In the genomic region with DNA sequence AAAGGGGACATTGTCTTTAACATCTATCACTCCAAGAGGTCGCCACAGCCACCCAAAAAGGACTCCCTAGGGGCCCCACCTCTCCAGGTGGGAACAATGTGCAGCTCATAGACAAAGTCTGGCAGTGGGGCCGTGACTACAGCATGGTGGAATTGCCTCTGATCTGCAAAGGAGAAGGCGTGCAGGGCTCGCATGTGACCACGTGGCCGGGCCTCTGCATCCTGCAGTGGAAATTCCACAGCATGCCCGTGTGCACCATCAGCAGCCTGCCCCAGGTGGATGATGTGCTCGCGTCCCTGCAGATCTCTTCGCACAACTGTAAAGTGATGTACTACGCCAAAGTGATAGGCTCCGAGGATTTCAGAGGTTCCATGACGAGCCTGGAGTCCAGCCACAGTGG, we compare ENCODE assay signal across 32 cellular contexts. TPM values are rescaled to one million over a fixed set of nuclear protein-coding genes. Genes with fewer than 3 reads are reported as not detected.
DNase-seq lines count a peak whose midpoint lies in the region; FAIRE-seq and TF ChIP-seq lines count a peak whose summit lies in the region.
"Had no signal": no experiment of that assay in that cellular context is flagged by ENCODE, and none has a peak within 500 bp of the region (broad histone marks: within the 10 kb centered on the region; RNA-seq: fewer than 3 reads in every experiment).

No MANE protein-coding gene starts in this region.

- no peak overlapping the region for H2AFZ ChIP-seq in endothelial cell of umbilical vein (ENCODE audit: low read depth, low read length)

- TF ChIP-seq CTCF in endothelial cell of umbilical vein (IDR thresholded peaks at IDR 0.05; ENCODE audit: extremely low read depth in 1 of 2, insufficient read depth in 1 of 2, low read depth in 1 of 2, low read length in 2 of 2) = no peak
- TF ChIP-seq CTCF in kidney (IDR thresholded peaks at IDR 0.05; ENCODE audit: borderline replicate concordance, extremely low read depth, insufficient read depth) = no peak

- H3K9ac ChIP-seq in endothelial cell of umbilical vein (replicated peaks; ENCODE audit: extremely low read depth, insufficient read depth, low read length) = no peak overlapping the region
- H3K9ac ChIP-seq in kidney (ENCODE audit: low read length in 2 of 2) = no peak overlapping the region
- H3K9ac ChIP-seq: BLaER1; BLaER1 treated with 17β-estradiol and CSF1 and Interleukin-3, amounts not matched to agents 10 nM and 100 nM had no signal

- H3K4me3 ChIP-seq in endothelial cell of umbilical vein (replicated peaks in 1 of 3; ENCODE audit: insufficient read depth in 1 of 3, low read depth in 1 of 3, low read length in 3 of 3) (no peak overlapping the region), kidney (ENCODE audit: low read length in 2 of 2) (no peak overlapping the region)
- H3K4me3 ChIP-seq: A549; BLaER1; BLaER1 treated with 17β-estradiol and CSF1 and Interleukin-3, amounts not matched to agents 10 nM and 100 nM had no signal

- no peak for TF ChIP-seq POLR2A in endothelial cell of umbilical vein (IDR thresholded peaks at IDR 0.05; ENCODE audit: low read depth, low read length)

- no peaks in the 10 kb centered on the region for H3K9me3 ChIP-seq in endothelial cell of umbilical vein (replicated peaks; ENCODE audit: control insufficient read depth, insufficient read depth, low read length)
- H3K9me3 ChIP-seq in kidney (ENCODE audit: control insufficient read depth in 1 of 2, low read length in 2 of 2) = no peaks in the 10 kb centered on the region
- H3K9me3 ChIP-seq: A549; BE2C; BLaER1; BLaER1 treated with 17β-estradiol and CSF1 and Interleukin-3, amounts not matched to agents 10 nM and 100 nM; Caco-2 had no signal

- BruUV-seq in endothelial cell of umbilical vein (replicated peaks; lab: Mats Ljungman, UMichigan) = no TSS peak

- intact Hi-C loops in endothelial cell of umbilical vein (cut with micrococcal nuclease) = no loop called here
- intact Hi-C loops in kidney (cut with DNase I) = no loop called here

- no peak for FAIRE-seq in endothelial cell of umbilical vein (lab: Jason Lieb, UNC)
- no peak for FAIRE-seq in kidney (lab: Jason Lieb, UNC)
- FAIRE-seq: A204.1, A549, D721Med had no signal

- POLR2A ChIA-PET in endothelial cell of umbilical vein (lab: Charles Lee) = interaction anchor here (1.5 kb wide), 1 partner anchor 43 kb away, joined by 4 read pairs; a partner anchor contains a TSS

- peak overlapping the region; percentile 88 for H3K27ac ChIP-seq in endothelial cell of umbilical vein (ENCODE audit: insufficient read depth, low read depth, low read length)
- no peak overlapping the region for H3K27ac ChIP-seq in kidney (ENCODE audit: low read depth in 2 of 2, low read length in 2 of 2)
- H3K27ac ChIP-seq: 22Rv1; A549; BLaER1; BLaER1 treated with 17β-estradiol and CSF1 and Interleukin-3, amounts not matched to agents 10 nM and 100 nM; C4-2B had no signal

- H3K36me3 ChIP-seq in endothelial cell of umbilical vein (ENCODE audit: control insufficient read depth in 2 of 2, extremely low read depth in 1 of 2, insufficient read depth in 2 of 2, low read length in 2 of 2) = peaks cover 0 to 10% of the 10 kb centered on the region in 2 experiments
- peaks cover 27 to 50% of the 10 kb centered on the region in 2 donors for H3K36me3 ChIP-seq in kidney (ENCODE audit: control insufficient read depth in 1 of 2, insufficient read depth in 2 of 2, low read length in 2 of 2)

- peaks cover 15% of the 10 kb centered on the region for H3K4me1 ChIP-seq in endothelial cell of umbilical vein (ENCODE audit: control insufficient read depth, extremely low read depth, insufficient read depth, low read length)
- no peaks in the 10 kb centered on the region for H3K4me1 ChIP-seq in kidney (ENCODE audit: control insufficient read depth in 1 of 2, insufficient read depth in 1 of 2, low read depth in 1 of 2, low read length in 2 of 2)
- H3K4me1 ChIP-seq: A549, BLaER1, Caco-2 had no signal

- H3K9me1 ChIP-seq in endothelial cell of umbilical vein (replicated peaks; ENCODE audit: control insufficient read depth, extremely low read depth, insufficient read depth, low read length) = no peaks in the 10 kb centered on the region

- dilution Hi-C loops in endothelial cell of umbilical vein (cut with MboI; ENCODE audit: extremely low pct_ligation_motif_present, low sequenced_read_pairs) = no loop called here

- no peaks in the 10 kb centered on the region for H3K79me2 ChIP-seq in endothelial cell of umbilical vein (ENCODE audit: control insufficient read depth, insufficient read depth, low read length)

- H4K20me1 ChIP-seq in endothelial cell of umbilical vein (replicated peaks; ENCODE audit: control insufficient read depth, extremely low read depth, insufficient read depth, low read length) = no peaks in the 10 kb centered on the region
- H4K20me1 ChIP-seq: BLaER1 had no signal

- H3K4me2 ChIP-seq in endothelial cell of umbilical vein (ENCODE audit: insufficient read depth, low read length) = peak overlapping the region; percentile 23
- H3K4me2 ChIP-seq: A549; BLaER1; BLaER1 treated with 17β-estradiol and CSF1 and Interleukin-3, amounts not matched to agents 10 nM and 100 nM had no signal

- H3K27me3 ChIP-seq in endothelial cell of umbilical vein (ENCODE audit: control insufficient read depth in 2 of 2, insufficient read depth in 2 of 2, low read length in 2 of 2) = no peaks in the 10 kb centered on the region
- H3K27me3 ChIP-seq: BE2C; BLaER1; BLaER1 treated with 17β-estradiol and CSF1 and Interleukin-3, amounts not matched to agents 10 nM and 100 nM had no signal

- CTCF ChIA-PET in endothelial cell of umbilical vein (lab: Charles Lee) = interaction anchor here (1.4 to 2.1 kb wide), 4 partner anchors 10 to 46 kb away, joined by 3 to 11 read pairs (median 8); no protein-coding TSS in a partner anchor

- DNase-seq in endothelial cell of umbilical vein (ENCODE audit: low read depth, low spot score) (no peak), kidney (peak; percentile 52)
- no peak for DNase-seq in activated naive CD4-positive, alpha-beta T cell (lab: John Stamatoyannopoulos, UW)
- no peak for DNase-seq in stimulated activated CD4-positive, alpha-beta T cell treated with anti-CD3 and anti-CD28 coated beads, Interleukin-4, amount 100 ng/mL, for 1 hour
- DNase-seq: 8988T; ACHN; AML-193; BE2C; C1 segment of cervical spinal cord; Caco-2; Calu3; CD4-positive, alpha-beta T cell; CD4-positive, CD25-positive, alpha-beta regulatory T cell; CD8-positive, alpha-beta memory T cell; CD8-positive, alpha-beta T cell; COR-L47; DMS 273 treated with DMSO at 0.1 percent for 48 hours; DMS153; DMS53; DMS79; DMS79 treated with DMSO at 0.1 percent for 48 hours; DND-41; EL had no signal

TF ChIP-seq in endothelial cell of umbilical vein, 7 proteins besides CTCF, POLR2A, EP300 and RAD21:
- TF ChIP-seq POLR2AphosphoS5 (IDR thresholded peaks at IDR 0.05; ENCODE audit: insufficient read depth, low read depth, low read length) (no peak), JUN (IDR thresholded peaks at IDR 0.05; ENCODE audit: borderline replicate concordance, insufficient read depth, insufficient read length, low read depth) (no peak), GATA2 (IDR thresholded peaks at IDR 0.05; ENCODE audit: insufficient read depth, insufficient read length, low read depth, low read length) (no peak), MYC (IDR thresholded peaks at IDR 0.05; ENCODE audit: low read depth, low read length) (no peak), FOS (IDR thresholded peaks at IDR 0.05; ENCODE audit: borderline replicate concordance, insufficient read depth, low read length) (no peak), EZH2 (IDR thresholded peaks at IDR 0.05; ENCODE audit: borderline replicate concordance, low read depth, low read length, severe bottlenecking) (no peak)
- TF ChIP-seq, protein P1, sequence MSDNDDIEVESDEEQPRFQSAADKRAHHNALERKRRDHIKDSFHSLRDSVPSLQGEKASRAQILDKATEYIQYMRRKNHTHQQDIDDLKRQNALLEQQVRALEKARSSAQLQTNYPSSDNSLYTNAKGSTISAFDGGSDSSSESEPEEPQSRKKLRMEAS (IDR thresholded peaks at IDR 0.05; ENCODE audit: insufficient read depth, insufficient read length) = no peak
TF ChIP-seq in endothelial cell of umbilical vein: peak in this region for 0.

RNA-seq across cellular contexts. Expression of a gene that starts 18.5 kb away (rescaled TPM):
- total RNA-seq in endothelial cell of umbilical vein = 32.3 and 34.7 TPM in 2 replicates
- 23.0 and 28.0 TPM in 2 replicates for polyA plus RNA-seq in endothelial cell of umbilical vein
- polyA plus RNA-seq in endothelial cell of umbilical vein (2011; cell fraction: cytosol; rRNA removed) = 32.3 and 34.3 TPM in 2 replicates
- 30.4 and 31.7 TPM in 2 replicates for polyA plus RNA-seq in endothelial cell of umbilical vein (2011; cell fraction: nucleus; rRNA removed)
- polyA plus RNA-seq in endothelial cell of umbilical vein (2012) = 27.8 and 34.4 TPM in 2 replicates
- 17.7 and 22.7 TPM in 2 replicates for polyA minus RNA-seq in endothelial cell of umbilical vein
- 2.2 TPM for polyA minus RNA-seq in endothelial cell of umbilical vein (2011; cell fraction: cytosol; rRNA and poly(A)+ RNA removed)
- 11.3 and 14.6 TPM in 2 replicates for polyA minus RNA-seq in endothelial cell of umbilical vein (2011; cell fraction: nucleus; rRNA and poly(A)+ RNA removed)
- 49.0 TPM for total RNA-seq in kidney
- polyA plus RNA-seq in kidney (ENCODE audit: insufficient read depth, low read depth, low replicate concordance) = 23.8 TPM

RNA-seq across cellular contexts. Expression of a gene that starts 43.3 kb away (rescaled TPM):
- total RNA-seq in endothelial cell of umbilical vein (2.4 and 3.8 TPM in 2 replicates), kidney (153 TPM)
- polyA plus RNA-seq in endothelial cell of umbilical vein (7.5 and 8.8 TPM in 2 replicates), kidney (ENCODE audit: insufficient read depth, low read depth, low replicate concordance) (109 TPM)
- polyA plus RNA-seq in endothelial cell of umbilical vein (2011; cell fraction: cytosol; rRNA removed) = 4.8 and 8.3 TPM in 2 replicates
- polyA plus RNA-seq in endothelial cell of umbilical vein (2011; cell fraction: nucleus; rRNA removed) = 5.8 and 6.9 TPM in 2 replicates
- 7.9 and 12.5 TPM in 2 replicates for polyA plus RNA-seq in endothelial cell of umbilical vein (2012)
- 0.70 and 1.3 TPM in 2 replicates for polyA minus RNA-seq in endothelial cell of umbilical vein
- polyA minus RNA-seq in endothelial cell of umbilical vein (2011; cell fraction: cytosol; rRNA and poly(A)+ RNA removed) = not detected
- polyA minus RNA-seq in endothelial cell of umbilical vein (2011; cell fraction: nucleus; rRNA and poly(A)+ RNA removed) = 1.9 and 4.9 TPM in 2 replicates
- total RNA-seq: Caco-2; CD4-positive, alpha-beta T cell had no signal
- polyA plus RNA-seq: CD14-positive monocyte; CD4-positive, alpha-beta memory T cell; CD4-positive, CD25-positive, alpha-beta regulatory T cell; CD8-positive, alpha-beta memory T cell had no signal

Comparison
In these comparisons a context has a peak if more than half of its experiments do, and no peak if none do; other contexts are left out.
1. RNA of a gene that starts 43.3 kb away (total RNA-seq): 153 TPM in kidney (single experiment); 2.4 to 3.8 TPM in endothelial cell of umbilical vein; every median in the first group is over 10 times any median in the second.